ENCODE assay signal across 9 cellular contexts in genomic region chr4:4488405-4489404, GRCh38. TPM values are rescaled to one million over a fixed set of nuclear protein-coding genes. Genes with fewer than 3 reads are reported as not detected.
DNase-seq lines count a peak whose midpoint lies in the region; ATAC-seq lines count a peak whose summit lies in the region.
"Had no signal": no experiment of that assay in that cellular context is flagged by ENCODE, and none has a peak within 500 bp of the region (broad histone marks: within the 10 kb centered on the region; RNA-seq: fewer than 3 reads in every experiment).

No MANE protein-coding gene starts in this region.

- H3K4me1 ChIP-seq in BLaER1, result peaks cover 39% of the 10 kb centered on the region

- DNase-seq in NCI-H526 (lab: John Stamatoyannopoulos, UW) (peak; percentile 22 to 83), middle frontal gyrus (ENCODE audit: extremely low spot score, low spot score) (peak; percentile 57)
- DNase-seq in activated CD4-positive, alpha-beta memory T cell treated with anti-CD3 and anti-CD28 coated beads for 36 hours, result peak; percentile 84
- peak; percentile 66 to 71 (median 70) for DNase-seq in effector memory CD8-positive, alpha-beta T cell
- DNase-seq in stimulated activated CD8-positive, alpha-beta memory T cell treated with anti-CD3 and anti-CD28 coated beads, Interleukin-4, amount 100 ng/mL, for 48 hours, result peak; percentile 79

- H3K36me3 Mint-ChIP-seq in activated CD4-positive, alpha-beta memory T cell treated with anti-CD3 and anti-CD28 coated beads for 36 hours, result no peaks in the 10 kb centered on the region
- no peaks in the 10 kb centered on the region for H3K36me3 Mint-ChIP-seq in effector memory CD8-positive, alpha-beta T cell (ENCODE audit: insufficient read depth)
- H3K36me3 Mint-ChIP-seq: activated naive CD4-positive, alpha-beta T cell treated with anti-CD3 and anti-CD28 coated beads, Interleukin-2, amount 50 U/mL, for 24 hours had no signal

- no peak overlapping the region for H3K27ac ChIP-seq in BLaER1

- ATAC-seq in GM18868 (IDR thresholded peaks at IDR 0.05; ENCODE audit: unreplicated experiment) (peak; percentile 69), HG03097 (IDR thresholded peaks at IDR 0.05; ENCODE audit: low FRiP score, unreplicated experiment) (peak; percentile 68)
- ATAC-seq in effector memory CD8-positive, alpha-beta T cell (replicated peaks), result peak; percentile 98

- CTCF ChIA-PET in activated CD4-positive, alpha-beta memory T cell treated with anti-CD3 and anti-CD28 coated beads for 36 hours (lab: Charles Lee), result interaction anchor here (0.6 to 1.9 kb wide), 21 partner anchors 10 to 1324 kb away, joined by 3 to 13 read pairs (median 4); partner anchors contain the start of gene STX18

- no peaks in the 10 kb centered on the region for H3K9me3 Mint-ChIP-seq in activated CD4-positive, alpha-beta memory T cell treated with anti-CD3 and anti-CD28 coated beads for 36 hours
- H3K9me3 Mint-ChIP-seq in effector memory CD8-positive, alpha-beta T cell, result no peaks in the 10 kb centered on the region
- H3K9me3 Mint-ChIP-seq: activated naive CD4-positive, alpha-beta T cell treated with anti-CD3 and anti-CD28 coated beads, Interleukin-2, amount 50 U/mL, for 24 hours had no signal

- H3K9ac ChIP-seq in BLaER1, result no peak overlapping the region

- H3K27me3 ChIP-seq in BLaER1, result no peaks in the 10 kb centered on the region

- H3K27me3 Mint-ChIP-seq in activated CD4-positive, alpha-beta memory T cell treated with anti-CD3 and anti-CD28 coated beads for 36 hours, result no peaks in the 10 kb centered on the region
- H3K27me3 Mint-ChIP-seq in effector memory CD8-positive, alpha-beta T cell, result no peaks in the 10 kb centered on the region
- H3K27me3 Mint-ChIP-seq: activated naive CD4-positive, alpha-beta T cell treated with anti-CD3 and anti-CD28 coated beads, Interleukin-2, amount 50 U/mL, for 24 hours had no signal

- H4K20me1 ChIP-seq in BLaER1, result peaks cover 67% of the 10 kb centered on the region

- peaks cover 11% of the 10 kb centered on the region for H3K4me1 Mint-ChIP-seq in activated CD4-positive, alpha-beta memory T cell treated with anti-CD3 and anti-CD28 coated beads for 36 hours (ENCODE audit: low read depth)
- H3K4me1 Mint-ChIP-seq in effector memory CD8-positive, alpha-beta T cell (ENCODE audit: low read depth in 2 of 2), result peaks cover 2 to 6% of the 10 kb centered on the region in 2 donors

- no peaks in the 10 kb centered on the region for H3K9me3 ChIP-seq in BLaER1

- no peaks in the 10 kb centered on the region for H3K36me3 ChIP-seq in BLaER1

- no peak overlapping the region for H3K4me3 Mint-ChIP-seq in activated CD4-positive, alpha-beta memory T cell treated with anti-CD3 and anti-CD28 coated beads for 36 hours
- H3K4me3 Mint-ChIP-seq in effector memory CD8-positive, alpha-beta T cell, result no peak overlapping the region
- H3K4me3 Mint-ChIP-seq: activated naive CD4-positive, alpha-beta T cell treated with anti-CD3 and anti-CD28 coated beads, Interleukin-2, amount 50 U/mL, for 24 hours had no signal

- H3K4me2 ChIP-seq in BLaER1, result peak overlapping the region; percentile 28; the same call in 1 of the 2 replicates

- intact Hi-C loops in activated CD4-positive, alpha-beta memory T cell treated with anti-CD3 and anti-CD28 coated beads for 36 hours (cut with micrococcal nuclease), result loop anchor here (1.0 to 5.0 kb wide), 6 partner anchors 87 to 509 kb away; no protein-coding TSS in a partner anchor

- POLR2A ChIA-PET in activated CD4-positive, alpha-beta memory T cell treated with anti-CD3 and anti-CD28 coated beads for 36 hours (lab: Charles Lee), result no interaction called here

- H3K4me3 ChIP-seq in BLaER1, result no peak overlapping the region

- H3K27ac Mint-ChIP-seq in activated CD4-positive, alpha-beta memory T cell treated with anti-CD3 and anti-CD28 coated beads for 36 hours, result no peak overlapping the region
- H3K27ac Mint-ChIP-seq in effector memory CD8-positive, alpha-beta T cell, result no peak overlapping the region
- H3K27ac Mint-ChIP-seq: activated naive CD4-positive, alpha-beta T cell treated with anti-CD3 and anti-CD28 coated beads, Interleukin-2, amount 50 U/mL, for 24 hours had no signal

RNA-seq across cellular contexts. Expression of gene STX18, which starts 53.1 kb away (rescaled TPM):
- 10 to 100 TPM; 20.2 to 23.2 TPM for total RNA-seq in activated CD4-positive, alpha-beta memory T cell treated with anti-CD3 and anti-CD28 coated beads for 36 hours
